Comparison of ENCODE assay signal across 11 cellular contexts in genomic region chr20:18027011-18027410, GRCh38. TPM values are rescaled to one million over a fixed set of nuclear protein-coding genes. Genes with fewer than 3 reads are reported as not detected.
"Had no signal": no experiment of that assay in that cellular context is flagged by ENCODE, and none has a peak within 500 bp of the region (broad histone marks: within the 10 kb centered on the region; RNA-seq: fewer than 3 reads in every experiment).

No MANE protein-coding gene starts in this region.

RNA-seq across cellular contexts. Expression of gene OVOL2, which starts 30.7 kb away (rescaled TPM):
- total RNA-seq: left cardiac atrium; mononuclear cell; myocyte; naive thymus-derived CD4-positive, alpha-beta T cell; natural killer cell treated with Interleukin-12 subunit alpha and Interleukin-12 subunit beta and Interleukin-15 and Interleukin-18, amount 100 ng/mL, for 72 hours; omental fat pad; pulmonary artery endothelial cell; right atrium auricular region; skeletal muscle tissue had no signal
- polyA plus RNA-seq: naive thymus-derived CD4-positive, alpha-beta T cell; neural cell; ovary had no signal
